In the genomic region with DNA sequence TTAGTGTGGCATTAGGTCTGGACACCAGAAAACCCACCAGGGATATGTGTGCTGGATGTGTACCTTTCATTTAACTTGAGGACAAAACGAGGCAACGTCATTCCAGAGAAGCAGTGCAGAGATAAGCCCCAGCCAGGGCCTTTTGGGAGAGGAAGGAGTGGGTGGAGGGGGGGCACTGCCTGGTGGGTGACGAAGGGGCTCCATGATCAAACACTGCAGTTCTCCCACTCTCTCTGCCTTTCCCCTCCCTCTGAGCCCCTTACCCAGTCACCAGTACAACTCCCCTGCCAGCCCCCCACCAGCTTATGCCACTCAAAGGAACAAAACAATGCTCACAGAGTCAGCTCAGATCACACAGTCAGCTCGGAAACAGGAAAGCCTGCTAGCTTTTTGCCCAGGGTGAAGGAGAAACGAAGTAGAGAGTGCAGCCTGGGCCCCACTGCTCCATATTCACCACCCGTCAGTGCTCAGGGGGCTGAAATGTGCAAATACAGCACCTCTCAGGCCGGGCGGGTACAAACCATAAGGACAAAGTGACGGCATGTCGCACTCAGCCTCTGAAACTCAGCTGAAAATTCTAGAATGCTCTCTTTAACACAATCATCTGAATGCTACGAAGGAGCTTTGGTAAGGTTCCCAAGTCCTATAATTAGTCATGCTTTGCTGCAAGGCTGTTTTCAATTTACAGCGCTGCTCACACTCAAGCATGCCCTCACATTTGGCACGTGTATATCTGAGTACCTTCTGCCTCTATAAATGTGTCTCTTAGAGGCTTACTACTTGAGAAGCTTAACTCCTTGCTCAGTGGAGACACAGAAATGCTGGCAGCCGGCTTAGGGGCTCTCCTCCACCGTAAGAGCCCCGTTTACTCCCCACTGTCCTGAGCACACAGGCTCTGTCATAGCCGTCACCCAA, we compare ENCODE assay signal across 1 cellular context.
TF ChIP-seq lines count a peak whose summit lies in the region.

No MANE protein-coding gene starts in this region.

TF ChIP-seq in K562, 482 proteins besides CTCF, POLR2A, EP300 and RAD21 (continued from another document):
- TF ChIP-seq, protein P1, sequence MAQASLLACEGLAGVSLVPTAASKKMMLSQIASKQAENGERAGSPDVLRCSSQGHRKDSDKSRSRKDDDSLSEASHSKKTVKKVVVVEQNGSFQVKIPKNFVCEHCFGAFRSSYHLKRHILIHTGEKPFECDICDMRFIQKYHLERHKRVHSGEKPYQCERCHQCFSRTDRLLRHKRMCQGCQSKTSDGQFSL (CRISPR knock-in tag; IDR thresholded peaks at IDR 0.05): no peak
- TF ChIP-seq, protein P1 (tag; IDR thresholded peaks at IDR 0.05): peak in 1 of 2 experiments; percentile 67; a peak in 1 of 4 replicates
- TF ChIP-seq MIER1 (IDR thresholded peaks at IDR 0.05; ENCODE audit: low read depth): no peak
- no peak for TF ChIP-seq NFRKB (IDR thresholded peaks at IDR 0.05; ENCODE audit: low read depth)
- no peak for TF ChIP-seq ZNF3 (CRISPR knock-in tag; IDR thresholded peaks at IDR 0.05)
- TF ChIP-seq DIDO1 (tag; IDR thresholded peaks at IDR 0.05; ENCODE audit: low read depth): no peak
- TF ChIP-seq, protein P2, sequence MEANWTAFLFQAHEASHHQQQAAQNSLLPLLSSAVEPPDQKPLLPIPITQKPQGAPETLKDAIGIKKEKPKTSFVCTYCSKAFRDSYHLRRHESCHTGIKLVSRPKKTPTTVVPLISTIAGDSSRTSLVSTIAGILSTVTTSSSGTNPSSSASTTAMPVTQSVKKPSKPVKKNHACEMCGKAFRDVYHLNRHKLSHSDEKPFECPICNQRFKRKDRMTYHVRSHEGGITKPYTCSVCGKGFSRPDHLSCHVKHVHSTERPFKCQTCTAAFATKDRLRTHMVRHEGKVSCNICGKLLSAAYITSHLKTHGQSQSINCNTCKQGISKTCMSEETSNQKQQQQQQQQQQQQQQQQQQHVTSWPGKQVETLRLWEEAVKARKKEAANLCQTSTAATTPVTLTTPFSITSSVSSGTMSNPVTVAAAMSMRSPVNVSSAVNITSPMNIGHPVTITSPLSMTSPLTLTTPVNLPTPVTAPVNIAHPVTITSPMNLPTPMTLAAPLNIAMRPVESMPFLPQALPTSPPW (CRISPR knock-in tag; IDR thresholded peaks at IDR 0.05): peak; percentile 68; the same call in 1 of the 2 replicates
- TF ChIP-seq, protein P3, sequence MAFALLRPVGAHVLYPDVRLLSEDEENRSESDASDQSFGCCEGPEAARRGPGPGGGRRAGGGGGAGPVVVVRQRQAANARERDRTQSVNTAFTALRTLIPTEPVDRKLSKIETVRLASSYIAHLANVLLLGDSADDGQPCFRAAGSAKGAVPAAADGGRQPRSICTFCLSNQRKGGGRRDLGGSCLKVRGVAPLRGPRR (CRISPR knock-in tag; IDR thresholded peaks at IDR 0.05): no peak
- TF ChIP-seq DPF2 (IDR thresholded peaks at IDR 0.05): 0 out of 2 replicates have a peak, but pooled peaks have one; percentile 35
- TF ChIP-seq, protein P4, sequence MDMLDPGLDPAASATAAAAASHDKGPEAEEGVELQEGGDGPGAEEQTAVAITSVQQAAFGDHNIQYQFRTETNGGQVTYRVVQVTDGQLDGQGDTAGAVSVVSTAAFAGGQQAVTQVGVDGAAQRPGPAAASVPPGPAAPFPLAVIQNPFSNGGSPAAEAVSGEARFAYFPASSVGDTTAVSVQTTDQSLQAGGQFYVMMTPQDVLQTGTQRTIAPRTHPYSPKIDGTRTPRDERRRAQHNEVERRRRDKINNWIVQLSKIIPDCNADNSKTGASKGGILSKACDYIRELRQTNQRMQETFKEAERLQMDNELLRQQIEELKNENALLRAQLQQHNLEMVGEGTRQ (CRISPR knock-in tag; IDR thresholded peaks at IDR 0.05): no peak
- TF ChIP-seq TBL1XR1 (IDR thresholded peaks at IDR 0.05; ENCODE audit: low read length in 2 of 2): no peak
- TF ChIP-seq, protein P5, sequence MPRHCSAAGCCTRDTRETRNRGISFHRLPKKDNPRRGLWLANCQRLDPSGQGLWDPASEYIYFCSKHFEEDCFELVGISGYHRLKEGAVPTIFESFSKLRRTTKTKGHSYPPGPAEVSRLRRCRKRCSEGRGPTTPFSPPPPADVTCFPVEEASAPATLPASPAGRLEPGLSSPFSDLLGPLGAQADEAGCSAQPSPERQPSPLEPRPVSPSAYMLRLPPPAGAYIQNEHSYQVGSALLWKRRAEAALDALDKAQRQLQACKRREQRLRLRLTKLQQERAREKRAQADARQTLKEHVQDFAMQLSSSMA (CRISPR knock-in tag; IDR thresholded peaks at IDR 0.05): no peak
- no peak for TF ChIP-seq ATF1 (CRISPR knock-in tag; IDR thresholded peaks at IDR 0.05)
- TF ChIP-seq ATF1 (tag; IDR thresholded peaks at IDR 0.05): 0 out of 2 replicates have a peak, but pooled peaks have one; percentile 9
- no peak for TF ChIP-seq MTA1 (IDR thresholded peaks at IDR 0.05; ENCODE audit: borderline replicate concordance)
- TF ChIP-seq CREM (IDR thresholded peaks at IDR 0.05; ENCODE audit: low read depth): peak; percentile 46; the same call in 1 of the 2 replicates
- no peak for TF ChIP-seq L3MBTL2 (IDR thresholded peaks at IDR 0.05)
- TF ChIP-seq, protein P6, sequence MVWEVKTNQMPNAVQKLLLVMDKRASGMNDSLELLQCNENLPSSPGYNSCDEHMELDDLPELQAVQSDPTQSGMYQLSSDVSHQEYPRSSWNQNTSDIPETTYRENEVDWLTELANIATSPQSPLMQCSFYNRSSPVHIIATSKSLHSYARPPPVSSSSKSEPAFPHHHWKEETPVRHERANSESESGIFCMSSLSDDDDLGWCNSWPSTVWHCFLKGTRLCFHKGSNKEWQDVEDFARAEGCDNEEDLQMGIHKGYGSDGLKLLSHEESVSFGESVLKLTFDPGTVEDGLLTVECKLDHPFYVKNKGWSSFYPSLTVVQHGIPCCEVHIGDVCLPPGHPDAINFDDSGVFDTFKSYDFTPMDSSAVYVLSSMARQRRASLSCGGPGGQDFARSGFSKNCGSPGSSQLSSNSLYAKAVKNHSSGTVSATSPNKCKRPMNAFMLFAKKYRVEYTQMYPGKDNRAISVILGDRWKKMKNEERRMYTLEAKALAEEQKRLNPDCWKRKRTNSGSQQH (CRISPR knock-in tag; IDR thresholded peaks at IDR 0.05): no peak
- TF ChIP-seq SP2 (IDR thresholded peaks at IDR 0.05; ENCODE audit: extremely low read depth, low read depth, low read length, poor library complexity, severe bottlenecking): no peak
TF ChIP-seq in K562: peak in this region for 6.
